8 cellular contexts compared by ENCODE assay signal in genomic region chr22:35631597-35631996, GRCh38. TPM values are rescaled to one million over a fixed set of nuclear protein-coding genes. Genes with fewer than 3 reads are reported as not detected.
DNase-seq lines count a peak whose midpoint lies in the region; ATAC-seq and TF ChIP-seq lines count a peak whose summit lies in the region.

No MANE protein-coding gene starts in this region.

- TF ChIP-seq CTCF in NB4 (IDR thresholded peaks at IDR 0.05; ENCODE audit: low read depth, low read length) = peak; percentile 74

- H3K36me3 Mint-ChIP-seq in activated CD8-positive, alpha-beta memory T cell treated with anti-CD3 and anti-CD28 coated beads, Interleukin-2, amount 10 ng/mL, durations not matched to agents 7 days and 5 days = peaks cover 3% of the 10 kb centered on the region
- peaks cover 0 to 6% of the 10 kb centered on the region in 2 donors for H3K36me3 Mint-ChIP-seq in activated T-cell treated with anti-CD3 and anti-CD28 coated beads, Interleukin-2, amount 50 U/mL, for 72 hours (ENCODE audit: insufficient read depth in 2 of 2)

- CTCF ChIA-PET in activated CD8-positive, alpha-beta memory T cell treated with anti-CD3 and anti-CD28 coated beads, Interleukin-2, amount 10 ng/mL, durations not matched to agents 7 days and 5 days (lab: Charles Lee) = interaction anchor here (0.6 to 5.3 kb wide), 4 partner anchors 11 to 204 kb away, joined by 3 to 32 read pairs (median 4); partner anchors contain the start of gene APOL6

- no peaks in the 10 kb centered on the region for H3K9me3 Mint-ChIP-seq in activated CD8-positive, alpha-beta memory T cell treated with anti-CD3 and anti-CD28 coated beads, Interleukin-2, amount 10 ng/mL, durations not matched to agents 7 days and 5 days (ENCODE audit: low read depth)
- peaks cover 0 to 3% of the 10 kb centered on the region in 2 donors for H3K9me3 Mint-ChIP-seq in activated T-cell treated with anti-CD3 and anti-CD28 coated beads, Interleukin-2, amount 50 U/mL, for 72 hours

- DNase-seq in activated CD8-positive, alpha-beta memory T cell treated with anti-CD3 and anti-CD28 coated beads, Interleukin-2, amount 10 ng/mL, durations not matched to agents 7 days and 5 days = peak; percentile 56
- no peak for DNase-seq in activated CD8-positive, alpha-beta memory T cell treated with anti-CD3 and anti-CD28 coated beads for 24 hours
- DNase-seq in NB4 (ENCODE audit: low read depth) (peak; percentile 72), left kidney (ENCODE audit: low read depth, low spot score) (peak; percentile 66), occipital lobe (lab: John Stamatoyannopoulos, UW) (no peak), midbrain (lab: John Stamatoyannopoulos, UW) (no peak)
- peak; percentile 51 to 58 for DNase-seq in activated T-cell treated with anti-CD3 and anti-CD28 coated beads, Interleukin-2, amount 50 U/mL, for 72 hours
- no peak for DNase-seq in effector memory CD4-positive, alpha-beta T cell

- H3K4me3 ChIP-seq in NB4 (ENCODE audit: low read depth, low read length) = no peak overlapping the region
- H3K4me3 ChIP-seq in effector memory CD4-positive, alpha-beta T cell (ENCODE audit: insufficient read depth, low read depth, low read length, poor library complexity, severe bottlenecking) = no peak overlapping the region

- ATAC-seq in activated CD8-positive, alpha-beta memory T cell treated with anti-CD3 and anti-CD28 coated beads, Interleukin-2, amount 10 ng/mL, durations not matched to agents 7 days and 5 days = no peak
- peak in 1 of 2 donors; percentile 25 for ATAC-seq in activated T-cell treated with anti-CD3 and anti-CD28 coated beads, Interleukin-2, amount 50 U/mL, for 72 hours (replicated peaks in 1 of 2)

- peaks cover 44% of the 10 kb centered on the region for H3K4me1 Mint-ChIP-seq in activated CD8-positive, alpha-beta memory T cell treated with anti-CD3 and anti-CD28 coated beads, Interleukin-2, amount 10 ng/mL, durations not matched to agents 7 days and 5 days
- peaks cover 62% of the 10 kb centered on the region for H3K4me1 Mint-ChIP-seq in activated T-cell treated with anti-CD3 and anti-CD28 coated beads, Interleukin-2, amount 50 U/mL, for 72 hours (ENCODE audit: low read depth)

- TF ChIP-seq POLR2A in NB4 (IDR thresholded peaks at IDR 0.05; ENCODE audit: extremely low read depth, insufficient read length) = no peak

- peaks cover 4% of the 10 kb centered on the region for H3K27me3 Mint-ChIP-seq in activated CD8-positive, alpha-beta memory T cell treated with anti-CD3 and anti-CD28 coated beads, Interleukin-2, amount 10 ng/mL, durations not matched to agents 7 days and 5 days
- H3K27me3 Mint-ChIP-seq in activated T-cell treated with anti-CD3 and anti-CD28 coated beads, Interleukin-2, amount 50 U/mL, for 72 hours (ENCODE audit: low read depth) = peaks cover 5% of the 10 kb centered on the region

- H3K4me1 ChIP-seq in effector memory CD4-positive, alpha-beta T cell (ENCODE audit: control insufficient read depth, insufficient read depth, low read length, poor library complexity, severe bottlenecking) = peaks cover 5% of the 10 kb centered on the region

- H3K27ac ChIP-seq in effector memory CD4-positive, alpha-beta T cell (ENCODE audit: insufficient read depth, low read length, poor library complexity, severe bottlenecking) = no peak overlapping the region

- H3K4me3 Mint-ChIP-seq in activated CD8-positive, alpha-beta memory T cell treated with anti-CD3 and anti-CD28 coated beads, Interleukin-2, amount 10 ng/mL, durations not matched to agents 7 days and 5 days = no peak overlapping the region
- no peak overlapping the region for H3K4me3 Mint-ChIP-seq in activated T-cell treated with anti-CD3 and anti-CD28 coated beads, Interleukin-2, amount 50 U/mL, for 72 hours

- H3K27me3 ChIP-seq in effector memory CD4-positive, alpha-beta T cell (replicated peaks; ENCODE audit: control insufficient read depth, insufficient read depth, low read length, poor library complexity, severe bottlenecking) = no peaks in the 10 kb centered on the region

- no peak overlapping the region for H3K27ac Mint-ChIP-seq in activated CD8-positive, alpha-beta memory T cell treated with anti-CD3 and anti-CD28 coated beads, Interleukin-2, amount 10 ng/mL, durations not matched to agents 7 days and 5 days
- no peak overlapping the region for H3K27ac Mint-ChIP-seq in activated T-cell treated with anti-CD3 and anti-CD28 coated beads, Interleukin-2, amount 50 U/mL, for 72 hours

- H3K36me3 ChIP-seq in effector memory CD4-positive, alpha-beta T cell (ENCODE audit: control insufficient read depth, insufficient read depth, low read length) = no peaks in the 10 kb centered on the region

- no peaks in the 10 kb centered on the region for H3K9me3 ChIP-seq in effector memory CD4-positive, alpha-beta T cell (ENCODE audit: control insufficient read depth, low read length)

RNA-seq across cellular contexts. Expression of gene MB, which starts 14.5 kb away (rescaled TPM):
- 1 to 10 TPM in 1 of 2 experiments, not detected in 1; 2.6 TPM for total RNA-seq in activated CD8-positive, alpha-beta memory T cell treated with anti-CD3 and anti-CD28 coated beads, Interleukin-2, amount 10 ng/mL, durations not matched to agents 7 days and 5 days
- under 1 TPM; 0.24 to 0.69 TPM for total RNA-seq in activated T-cell treated with anti-CD3 and anti-CD28 coated beads, Interleukin-2, amount 50 U/mL, for 72 hours
- not detected for total RNA-seq in occipital lobe

RNA-seq across cellular contexts. Expression of gene APOL6, which starts 16.6 kb away (rescaled TPM):
- 10 to 100 TPM; 59.9 to 65.2 TPM for total RNA-seq in activated CD8-positive, alpha-beta memory T cell treated with anti-CD3 and anti-CD28 coated beads, Interleukin-2, amount 10 ng/mL, durations not matched to agents 7 days and 5 days
- 10 to 100 TPM; 42.0 to 56.0 TPM for total RNA-seq in activated T-cell treated with anti-CD3 and anti-CD28 coated beads, Interleukin-2, amount 50 U/mL, for 72 hours
- total RNA-seq in occipital lobe = 2.2 TPM

Comparison
In these comparisons a context has a peak if more than half of its experiments do, and no peak if none do; other contexts are left out.
1. DNase-seq: peak in activated CD8-positive, alpha-beta memory T cell treated with anti-CD3 and anti-CD28 coated beads, Interleukin-2, amount 10 ng/mL, durations not matched to agents 7 days and 5 days (single experiment), NB4 (single experiment), activated T-cell treated with anti-CD3 and anti-CD28 coated beads, Interleukin-2, amount 50 U/mL, for 72 hours (2 of 2) and left kidney (single experiment); none in activated CD8-positive, alpha-beta memory T cell treated with anti-CD3 and anti-CD28 coated beads for 24 hours (single experiment), occipital lobe (single experiment), effector memory CD4-positive, alpha-beta T cell (0 of 3) and midbrain (single experiment).
2. RNA of gene APOL6, which starts 16.6 kb away (total RNA-seq): 59.9 to 65.2 TPM in activated CD8-positive, alpha-beta memory T cell treated with anti-CD3 and anti-CD28 coated beads, Interleukin-2, amount 10 ng/mL, durations not matched to agents 7 days and 5 days and 42.0 to 56.0 TPM in activated T-cell treated with anti-CD3 and anti-CD28 coated beads, Interleukin-2, amount 50 U/mL, for 72 hours; 2.2 TPM in occipital lobe (single experiment); every median in the first group is over 10 times any median in the second.